8 cellular contexts compared by ENCODE assay signal in genomic region chr18:44725300-44726096, GRCh38. TPM values are rescaled to one million over a fixed set of nuclear protein-coding genes. Genes with fewer than 3 reads are reported as not detected.
DNase-seq lines count a peak whose midpoint lies in the region; ATAC-seq and TF ChIP-seq lines count a peak whose summit lies in the region.

No MANE protein-coding gene starts in this region.

- peaks cover 0 to 3% of the 10 kb centered on the region in 2 donors for H3K9me3 Mint-ChIP-seq in activated naive CD4-positive, alpha-beta T cell treated with anti-CD3 and anti-CD28 coated beads, Interleukin-2, amount 50 U/mL, for 72 hours

- peaks cover 8 to 17% of the 10 kb centered on the region in 2 donors for H3K36me3 Mint-ChIP-seq in activated naive CD4-positive, alpha-beta T cell treated with anti-CD3 and anti-CD28 coated beads, Interleukin-2, amount 50 U/mL, for 72 hours

- H3K27ac ChIP-seq in RWPE2 (ENCODE audit: poor library complexity, severe bottlenecking): peak overlapping the region; percentile 35

- H3K27me3 ChIP-seq in RWPE2 (ENCODE audit: insufficient read depth, poor library complexity, severe bottlenecking): no peaks in the 10 kb centered on the region

- ATAC-seq in HG02885 (IDR thresholded peaks at IDR 0.05; ENCODE audit: poor library complexity, unreplicated experiment) (peak; percentile 62), RWPE2 (ENCODE audit: low read depth) (peak; percentile 83)
- peak; percentile 85 to 92 for ATAC-seq in activated naive CD4-positive, alpha-beta T cell treated with anti-CD3 and anti-CD28 coated beads, Interleukin-2, amount 50 U/mL, for 72 hours

- peak overlapping the region; percentile 38 to 88 for H3K27ac Mint-ChIP-seq in activated naive CD4-positive, alpha-beta T cell treated with anti-CD3 and anti-CD28 coated beads, Interleukin-2, amount 50 U/mL, for 72 hours

- no peaks in the 10 kb centered on the region for H3K36me3 ChIP-seq in RWPE2 (ENCODE audit: low read depth)

- TF ChIP-seq CTCF in GM12865 (IDR thresholded peaks at IDR 0.05; ENCODE audit: insufficient read depth, low read depth, low read length, missing control alignments) (no peak), RWPE2 (IDR thresholded peaks at IDR 0.05; ENCODE audit: poor library complexity, severe bottlenecking) (no peak)

- peaks cover 15% of the 10 kb centered on the region for H3K4me1 ChIP-seq in RWPE2 (ENCODE audit: insufficient read depth, poor library complexity, severe bottlenecking)

- H3K4me3 ChIP-seq in GM12865 (ENCODE audit: low read depth, low read length): no peak overlapping the region
- no peak overlapping the region for H3K4me3 ChIP-seq in RWPE2 (ENCODE audit: severe bottlenecking)

- no peaks in the 10 kb centered on the region for H3K9me3 ChIP-seq in RWPE2 (ENCODE audit: severe bottlenecking)

- DNase-seq in GM12865 (ENCODE audit: low read depth) (peak; percentile 77), RWPE2 (ENCODE audit: low spot score) (no peak), iris pigment epithelial cell (ENCODE audit: low read depth) (peak; percentile 54), DMS79 treated with DMSO at 0.1 percent for 48 hours (lab: John Stamatoyannopoulos, UW) (no peak), cerebellar nuclear complex (lab: John Stamatoyannopoulos, UW) (no peak)
- DNase-seq in activated naive CD4-positive, alpha-beta T cell treated with anti-CD3 and anti-CD28 coated beads, Interleukin-2, amount 50 U/mL, for 72 hours (ENCODE audit: low spot score in 2 of 2): peak; percentile 53 to 58
- peak; percentile 40 to 53 for DNase-seq in stimulated activated CD4-positive, alpha-beta T cell treated with anti-CD3 and anti-CD28 coated beads, Interleukin-4, amount 100 ng/mL, for 48 hours (ENCODE audit: low read depth in 2 of 2)

RNA-seq across cellular contexts. Expression of gene SETBP1, which starts 44.8 kb away (rescaled TPM):
- 1 to 10 TPM; 1.2 to 2.7 TPM for total RNA-seq in activated naive CD4-positive, alpha-beta T cell treated with anti-CD3 and anti-CD28 coated beads, Interleukin-2, amount 50 U/mL, for 72 hours

Comparison
In these comparisons a context has a peak if more than half of its experiments do, and no peak if none do; other contexts are left out.
1. DNase-seq: peak in GM12865 (single experiment), activated naive CD4-positive, alpha-beta T cell treated with anti-CD3 and anti-CD28 coated beads, Interleukin-2, amount 50 U/mL, for 72 hours (2 of 2), iris pigment epithelial cell (single experiment) and stimulated activated CD4-positive, alpha-beta T cell treated with anti-CD3 and anti-CD28 coated beads, Interleukin-4, amount 100 ng/mL, for 48 hours (2 of 2); none in RWPE2 (single experiment), DMS79 treated with DMSO at 0.1 percent for 48 hours (single experiment) and cerebellar nuclear complex (0 of 2).
2. Peak in every context shown above with its lines, with median percentiles within 50 percentile points of each other: ATAC-seq.